In genomic region chr2:60840880-60841279, GRCh38 we compare ENCODE assay signal across 11 cellular contexts. TPM values are rescaled to one million over a fixed set of nuclear protein-coding genes. Genes with fewer than 3 reads are reported as not detected.
DNase-seq lines count a peak whose midpoint lies in the region; ATAC-seq and TF ChIP-seq lines count a peak whose summit lies in the region.
"Had no signal": no experiment of that assay in that cellular context is flagged by ENCODE, and none has a peak within 500 bp of the region (broad histone marks: within the 10 kb centered on the region; RNA-seq: fewer than 3 reads in every experiment).

No MANE protein-coding gene starts in this region.

- H3K4me1 ChIP-seq in Karpas-422 (ENCODE audit: low read length) (peaks cover 54% of the 10 kb centered on the region), esophagus muscularis mucosa (no peaks in the 10 kb centered on the region)

- no peak for TF ChIP-seq EP300 in esophagus muscularis mucosa (IDR thresholded peaks at IDR 0.05)

- intact Hi-C loops in activated CD4-positive, alpha-beta T cell treated with anti-CD3 and anti-CD28 coated beads, Interleukin-2, amount 10 ng/mL, durations not matched to agents 24 days and 14 days (cut with micrococcal nuclease) = no loop called here
- intact Hi-C loops in esophagus muscularis mucosa (cut with DNase I) = no loop called here

- no peaks in the 10 kb centered on the region for H3K79me2 ChIP-seq in Karpas-422 (ENCODE audit: low read length)

- 58% methylated on average over 7 of the region's 7 CpGs for WGBS in esophagus muscularis mucosa

- no peak overlapping the region for H3K4me3 Mint-ChIP-seq in activated CD4-positive, alpha-beta T cell treated with anti-CD3 and anti-CD28 coated beads, Interleukin-2, amount 10 ng/mL, durations not matched to agents 24 days and 14 days
- H3K4me3 Mint-ChIP-seq in stimulated activated effector memory CD8-positive, alpha-beta T cell treated with anti-CD3 and anti-CD28 coated beads, Interleukin-12 subunit alpha, Interleukin-12 subunit beta, amount 100 ng/mL, for 72 hours = no peak overlapping the region
- H3K4me3 Mint-ChIP-seq: H9 had no signal

- peaks cover 2% of the 10 kb centered on the region for H3K36me3 Mint-ChIP-seq in activated CD4-positive, alpha-beta T cell treated with anti-CD3 and anti-CD28 coated beads, Interleukin-2, amount 10 ng/mL, durations not matched to agents 24 days and 14 days (ENCODE audit: low read depth)
- no peaks in the 10 kb centered on the region for H3K36me3 Mint-ChIP-seq in stimulated activated effector memory CD8-positive, alpha-beta T cell treated with anti-CD3 and anti-CD28 coated beads, Interleukin-12 subunit alpha, Interleukin-12 subunit beta, amount 100 ng/mL, for 72 hours

- no peaks in the 10 kb centered on the region for H4K20me1 ChIP-seq in Karpas-422 (ENCODE audit: insufficient read depth, low read depth, low read length)

- peak overlapping the region; percentile 59 for H3K4me2 ChIP-seq in Karpas-422 (ENCODE audit: low read depth, low read length, poor library complexity, severe bottlenecking)

- H3K9me3 Mint-ChIP-seq in activated CD4-positive, alpha-beta T cell treated with anti-CD3 and anti-CD28 coated beads, Interleukin-2, amount 10 ng/mL, durations not matched to agents 24 days and 14 days = no peaks in the 10 kb centered on the region
- no peaks in the 10 kb centered on the region for H3K9me3 Mint-ChIP-seq in stimulated activated effector memory CD8-positive, alpha-beta T cell treated with anti-CD3 and anti-CD28 coated beads, Interleukin-12 subunit alpha, Interleukin-12 subunit beta, amount 100 ng/mL, for 72 hours

- no peaks in the 10 kb centered on the region for H3K36me3 ChIP-seq in Karpas-422 (ENCODE audit: insufficient read depth, low read length)
- H3K36me3 ChIP-seq in esophagus muscularis mucosa = no peaks in the 10 kb centered on the region

- H3K27ac Mint-ChIP-seq in activated CD4-positive, alpha-beta T cell treated with anti-CD3 and anti-CD28 coated beads, Interleukin-2, amount 10 ng/mL, durations not matched to agents 24 days and 14 days = peak overlapping the region; percentile 14
- no peak overlapping the region for H3K27ac Mint-ChIP-seq in stimulated activated effector memory CD8-positive, alpha-beta T cell treated with anti-CD3 and anti-CD28 coated beads, Interleukin-12 subunit alpha, Interleukin-12 subunit beta, amount 100 ng/mL, for 72 hours
- H3K27ac Mint-ChIP-seq: H9 had no signal

- no peaks in the 10 kb centered on the region for H3K9me3 ChIP-seq in Karpas-422 (ENCODE audit: low read length)
- no peaks in the 10 kb centered on the region for H3K9me3 ChIP-seq in esophagus muscularis mucosa

- H3K27ac ChIP-seq in Karpas-422 (ENCODE audit: low read length) (peak overlapping the region; percentile 63), esophagus muscularis mucosa (replicated peaks in 1 of 4) (no peak overlapping the region)

- TF ChIP-seq POLR2A in esophagus muscularis mucosa (IDR thresholded peaks at IDR 0.05; ENCODE audit: low read depth) (no peak), erythroblast (IDR thresholded peaks at IDR 0.05; ENCODE audit: low read length) (no peak)

- H3K27me3 ChIP-seq in Karpas-422 (ENCODE audit: low read length) = no peaks in the 10 kb centered on the region
- H3K27me3 ChIP-seq in esophagus muscularis mucosa = no peaks in the 10 kb centered on the region

- H3K9ac ChIP-seq in Karpas-422 (ENCODE audit: low read length) = peak overlapping the region; percentile 22; the same call in 1 of the 2 replicates

- DNase-seq in activated CD4-positive, alpha-beta T cell treated with anti-CD3 and anti-CD28 coated beads, Interleukin-2, amount 10 ng/mL, durations not matched to agents 24 days and 14 days = no peak
- no peak for DNase-seq in activated CD4-positive, alpha-beta T cell treated with anti-CD3 and anti-CD28 coated beads, Interleukin-2, amount 50 U/mL, for 48 hours
- DNase-seq in Karpas-422 = peak; percentile 80
- no peak for DNase-seq in stimulated activated effector memory CD8-positive, alpha-beta T cell treated with anti-CD3 and anti-CD28 coated beads, Interleukin-12 subunit alpha, Interleukin-12 subunit beta, amount 100 ng/mL, for 72 hours (ENCODE audit: low spot score in 2 of 2)
- no peak for DNase-seq in esophagus muscularis mucosa (ENCODE audit: extremely low spot score)
- no peak for DNase-seq in NCI-H1048 (lab: John Stamatoyannopoulos, UW)
- no peak for DNase-seq in erythroblast (lab: John Stamatoyannopoulos, UW)
- DNase-seq: ACHN; activated CD8-positive, alpha-beta memory T cell treated with anti-CD3 and anti-CD28 coated beads, Interleukin-2, amount 50 U/mL, for 48 hours; H9 had no signal

- peak; percentile 64 for ATAC-seq in HG02759 (IDR thresholded peaks at IDR 0.05; ENCODE audit: unreplicated experiment)
- ATAC-seq in stimulated activated effector memory CD8-positive, alpha-beta T cell treated with anti-CD3 and anti-CD28 coated beads, Interleukin-12 subunit alpha, Interleukin-12 subunit beta, amount 100 ng/mL, for 72 hours = peak; percentile 13

- peak overlapping the region; percentile 36 for H3K4me3 ChIP-seq in Karpas-422 (ENCODE audit: low read length)
- no peak overlapping the region for H3K4me3 ChIP-seq in esophagus muscularis mucosa

- peaks cover 21% of the 10 kb centered on the region for H3K4me1 Mint-ChIP-seq in activated CD4-positive, alpha-beta T cell treated with anti-CD3 and anti-CD28 coated beads, Interleukin-2, amount 10 ng/mL, durations not matched to agents 24 days and 14 days
- peaks cover 16% of the 10 kb centered on the region for H3K4me1 Mint-ChIP-seq in stimulated activated effector memory CD8-positive, alpha-beta T cell treated with anti-CD3 and anti-CD28 coated beads, Interleukin-12 subunit alpha, Interleukin-12 subunit beta, amount 100 ng/mL, for 72 hours

- TF ChIP-seq CTCF in esophagus muscularis mucosa (IDR thresholded peaks at IDR 0.05) = no peak

- peak overlapping the region; percentile 16; the same call in 1 of the 2 replicates for H2AFZ ChIP-seq in Karpas-422 (ENCODE audit: low read length)

- H3K9me2 ChIP-seq in Karpas-422 (replicated peaks; ENCODE audit: insufficient read depth, low read length) = no peaks in the 10 kb centered on the region

- no peaks in the 10 kb centered on the region for H3K27me3 Mint-ChIP-seq in activated CD4-positive, alpha-beta T cell treated with anti-CD3 and anti-CD28 coated beads, Interleukin-2, amount 10 ng/mL, durations not matched to agents 24 days and 14 days

RNA-seq across cellular contexts. Expression of gene REL, which starts 40.5 kb away (rescaled TPM):
- 84.9 and 88.7 TPM in 2 replicates for total RNA-seq in activated CD4-positive, alpha-beta T cell treated with anti-CD3 and anti-CD28 coated beads, Interleukin-2, amount 10 ng/mL, durations not matched to agents 24 days and 14 days
- total RNA-seq in Karpas-422 (2014; rRNA removed; shearing (Covaris generic); ENCODE audit: low replicate concordance) = 34.6 and 57.0 TPM in 2 replicates
- 10 to 100 TPM in 1 of 4 donors, 1 to 10 TPM in 3; 9.1 to 16.2 (median 9.5) TPM for total RNA-seq in esophagus muscularis mucosa
